ENCODE assay signal across 2 cellular contexts in genomic region chr9:109482391-109482916, GRCh38.
TF ChIP-seq lines count a peak whose summit lies in the region.

No MANE protein-coding gene starts in this region.

TF ChIP-seq in SK-N-SH, 30 proteins besides CTCF, POLR2A, EP300 and RAD21 (continued from another document):
- TF ChIP-seq RCOR1 (IDR thresholded peaks at IDR 0.05; ENCODE audit: low read length) (no peak), FOXM1 (IDR thresholded peaks at IDR 0.05; ENCODE audit: low read depth) (no peak), FOXJ3 (CRISPR knock-in tag; IDR thresholded peaks at IDR 0.05) (no peak), ZBTB33 (IDR thresholded peaks at IDR 0.05; ENCODE audit: borderline replicate concordance, low read depth) (no peak), YY1 (IDR thresholded peaks at IDR 0.05; ENCODE audit: low read depth) (no peak), MEF2A (IDR thresholded peaks at IDR 0.05; ENCODE audit: borderline replicate concordance, low read depth) (no peak), CHD2 (IDR thresholded peaks at IDR 0.05; ENCODE audit: low read length, partially characterized antibody) (no peak), TCF12 (IDR thresholded peaks at IDR 0.05) (no peak)
TF ChIP-seq in SK-N-SH: peak in this region for 0.

TF ChIP-seq in SK-N-SH treated with all-trans-retinoic acid at 6 μM for 48 hours, 23 proteins besides CTCF, POLR2A, EP300 and RAD21 (continued from another document):
- TF ChIP-seq, protein P1, sequence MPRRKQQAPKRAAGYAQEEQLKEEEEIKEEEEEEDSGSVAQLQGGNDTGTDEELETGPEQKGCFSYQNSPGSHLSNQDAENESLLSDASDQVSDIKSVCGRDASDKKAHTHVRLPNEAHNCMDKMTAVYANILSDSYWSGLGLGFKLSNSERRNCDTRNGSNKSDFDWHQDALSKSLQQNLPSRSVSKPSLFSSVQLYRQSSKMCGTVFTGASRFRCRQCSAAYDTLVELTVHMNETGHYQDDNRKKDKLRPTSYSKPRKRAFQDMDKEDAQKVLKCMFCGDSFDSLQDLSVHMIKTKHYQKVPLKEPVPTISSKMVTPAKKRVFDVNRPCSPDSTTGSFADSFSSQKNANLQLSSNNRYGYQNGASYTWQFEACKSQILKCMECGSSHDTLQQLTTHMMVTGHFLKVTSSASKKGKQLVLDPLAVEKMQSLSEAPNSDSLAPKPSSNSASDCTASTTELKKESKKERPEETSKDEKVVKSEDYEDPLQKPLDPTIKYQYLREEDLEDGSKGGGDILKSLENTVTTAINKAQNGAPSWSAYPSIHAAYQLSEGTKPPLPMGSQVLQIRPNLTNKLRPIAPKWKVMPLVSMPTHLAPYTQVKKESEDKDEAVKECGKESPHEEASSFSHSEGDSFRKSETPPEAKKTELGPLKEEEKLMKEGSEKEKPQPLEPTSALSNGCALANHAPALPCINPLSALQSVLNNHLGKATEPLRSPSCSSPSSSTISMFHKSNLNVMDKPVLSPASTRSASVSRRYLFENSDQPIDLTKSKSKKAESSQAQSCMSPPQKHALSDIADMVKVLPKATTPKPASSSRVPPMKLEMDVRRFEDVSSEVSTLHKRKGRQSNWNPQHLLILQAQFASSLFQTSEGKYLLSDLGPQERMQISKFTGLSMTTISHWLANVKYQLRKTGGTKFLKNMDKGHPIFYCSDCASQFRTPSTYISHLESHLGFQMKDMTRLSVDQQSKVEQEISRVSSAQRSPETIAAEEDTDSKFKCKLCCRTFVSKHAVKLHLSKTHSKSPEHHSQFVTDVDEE (CRISPR knock-in tag; IDR thresholded peaks at IDR 0.05): no peak
- no peak for TF ChIP-seq CSDC2 (CRISPR knock-in tag; IDR thresholded peaks at IDR 0.05)
- no peak for TF ChIP-seq ARNTL (CRISPR knock-in tag; IDR thresholded peaks at IDR 0.05; ENCODE audit: borderline replicate concordance, low read depth)
- TF ChIP-seq, protein P2, sequence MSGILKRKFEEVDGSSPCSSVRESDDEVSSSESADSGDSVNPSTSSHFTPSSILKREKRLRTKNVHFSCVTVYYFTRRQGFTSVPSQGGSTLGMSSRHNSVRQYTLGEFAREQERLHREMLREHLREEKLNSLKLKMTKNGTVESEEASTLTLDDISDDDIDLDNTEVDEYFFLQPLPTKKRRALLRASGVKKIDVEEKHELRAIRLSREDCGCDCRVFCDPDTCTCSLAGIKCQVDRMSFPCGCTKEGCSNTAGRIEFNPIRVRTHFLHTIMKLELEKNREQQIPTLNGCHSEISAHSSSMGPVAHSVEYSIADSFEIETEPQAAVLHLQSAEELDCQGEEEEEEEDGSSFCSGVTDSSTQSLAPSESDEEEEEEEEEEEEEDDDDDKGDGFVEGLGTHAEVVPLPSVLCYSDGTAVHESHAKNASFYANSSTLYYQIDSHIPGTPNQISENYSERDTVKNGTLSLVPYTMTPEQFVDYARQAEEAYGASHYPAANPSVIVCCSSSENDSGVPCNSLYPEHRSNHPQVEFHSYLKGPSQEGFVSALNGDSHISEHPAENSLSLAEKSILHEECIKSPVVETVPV (CRISPR knock-in tag; IDR thresholded peaks at IDR 0.05): no peak
- no peak for TF ChIP-seq GLIS3 (CRISPR knock-in tag; IDR thresholded peaks at IDR 0.05)
- TF ChIP-seq OSR1 (CRISPR knock-in tag; IDR thresholded peaks at IDR 0.05): no peak
